In genomic region chr2:237673130-237673921, GRCh38 we compare ENCODE assay signal across 8 cellular contexts. TPM values are rescaled to one million over a fixed set of nuclear protein-coding genes. Genes with fewer than 3 reads are reported as not detected.
DNase-seq lines count a peak whose midpoint lies in the region; ATAC-seq and TF ChIP-seq lines count a peak whose summit lies in the region.

No MANE protein-coding gene starts in this region.

- H3K4me3 ChIP-seq in GM12864 (ENCODE audit: low read depth, low read length): peak overlapping the region; percentile 39
- H3K4me3 ChIP-seq in PC-3 (ENCODE audit: low read length): peak overlapping the region; percentile 71
- no peak overlapping the region for H3K4me3 ChIP-seq in fibroblast of lung (replicated peaks in 1 of 4; ENCODE audit: control extremely low read depth in 1 of 4, insufficient read depth in 1 of 4, low read depth in 3 of 4, low read length in 4 of 4)
- peak overlapping the region; percentile 38 for H3K4me3 ChIP-seq in neural progenitor cell

- H3F3A ChIP-seq in PC-3 (ENCODE audit: low read length, unreplicated experiment) (no peaks in the 10 kb centered on the region), neural progenitor cell (ENCODE audit: low read depth) (peaks cover 6% of the 10 kb centered on the region)

- peak; percentile 77 for TF ChIP-seq CTCF in GM12864 (IDR thresholded peaks at IDR 0.05; ENCODE audit: low read depth, low read length, missing control alignments)
- TF ChIP-seq CTCF in PC-3 (conservative IDR thresholded peaks at IDR 0.05; ENCODE audit: low read depth, low read length): peak; percentile 85
- peak; percentile 37 to 72 for TF ChIP-seq CTCF in fibroblast of lung (conservative IDR thresholded peaks at IDR 0.05 in 1 of 2, IDR thresholded peaks at IDR 0.05 in 1 of 2; ENCODE audit: low read depth in 1 of 2, low read length in 2 of 2)
- TF ChIP-seq CTCF in neural progenitor cell (IDR thresholded peaks at IDR 0.05): peak; percentile 77

- no TSS peak for BruUV-seq in PC-3 (replicated peaks; lab: Mats Ljungman, UMichigan)

- H3K4me2 ChIP-seq in PC-3 (ENCODE audit: low read length): peak overlapping the region; percentile 97
- H3K4me2 ChIP-seq in fibroblast of lung (ENCODE audit: extremely low read depth, insufficient read depth, low read length): no peak overlapping the region
- peak overlapping the region; percentile 78 for H3K4me2 ChIP-seq in neural progenitor cell

- ATAC-seq in PC-3 (peak; percentile 82), HG03457 (IDR thresholded peaks at IDR 0.05; ENCODE audit: unreplicated experiment) (no peak)

- H3K9ac ChIP-seq in PC-3 (ENCODE audit: low read length) (peak overlapping the region; percentile 49), fibroblast of lung (ENCODE audit: insufficient read depth, low read length) (peak overlapping the region; percentile 29), neural progenitor cell (no peak overlapping the region)

- no peak for DNase-seq in GM12864 (ENCODE audit: low read depth)
- DNase-seq in HuH-7 (ENCODE audit: low spot score): peak; percentile 45
- DNase-seq in PC-3: peak; percentile 77
- peak; percentile 84 for DNase-seq in activated T-cell treated with anti-CD3 and anti-CD28 coated beads, Interleukin-2, amount 50 U/mL, for 24 hours
- peak; percentile 70 to 79 for DNase-seq in fibroblast of lung (ENCODE audit: low read depth in 2 of 2)
- DNase-seq in neural progenitor cell (ENCODE audit: low spot score): peak; percentile 84
- peak in 38 of 49 donors; percentile 17 to 75 (median 52) for DNase-seq in substantia nigra (lab: John Stamatoyannopoulos, UW)

- H3K27ac ChIP-seq in PC-3 (ENCODE audit: low read length): no peak overlapping the region
- H3K27ac ChIP-seq in fibroblast of lung (ENCODE audit: insufficient read depth, low read length): peak overlapping the region; percentile 22
- no peak overlapping the region for H3K27ac ChIP-seq in neural progenitor cell
- H3K27ac ChIP-seq in substantia nigra (ENCODE audit: low read depth, low read length, poor library complexity, severe bottlenecking): peak overlapping the region; percentile 67

- H3K9me2 ChIP-seq in PC-3 (replicated peaks; ENCODE audit: low read length): no peaks in the 10 kb centered on the region

- H3K4me1 ChIP-seq in PC-3 (ENCODE audit: insufficient read depth, low read length) (peaks cover 22% of the 10 kb centered on the region), fibroblast of lung (ENCODE audit: control insufficient read depth, extremely low read depth, insufficient read depth, low read length) (peaks cover 28% of the 10 kb centered on the region), neural progenitor cell (peaks cover 19% of the 10 kb centered on the region)

- CTCF ChIA-PET in PC-3 (lab: Charles Lee): interaction anchor here (0.6 to 2.6 kb wide), 9 partner anchors 12 to 425 kb away, joined by 3 to 18 read pairs (median 4); no protein-coding TSS in a partner anchor

- no peaks in the 10 kb centered on the region for H3K9me3 ChIP-seq in PC-3 (ENCODE audit: low read length)
- H3K9me3 ChIP-seq in fibroblast of lung (ENCODE audit: control insufficient read depth, insufficient read depth, low read depth, low read length): no peaks in the 10 kb centered on the region
- no peaks in the 10 kb centered on the region for H3K9me3 ChIP-seq in neural progenitor cell (ENCODE audit: low read depth)

- H3K9me3 Mint-ChIP-seq in activated T-cell treated with anti-CD3 and anti-CD28 coated beads, Interleukin-2, amount 50 U/mL, for 24 hours: no peaks in the 10 kb centered on the region
- no peaks in the 10 kb centered on the region for H3K9me3 Mint-ChIP-seq in neural progenitor cell

- H3K27me3 Mint-ChIP-seq in activated T-cell treated with anti-CD3 and anti-CD28 coated beads, Interleukin-2, amount 50 U/mL, for 24 hours: no peaks in the 10 kb centered on the region
- H3K27me3 Mint-ChIP-seq in neural progenitor cell (ENCODE audit: insufficient read depth, low read depth): peaks cover 6% of the 10 kb centered on the region

- H3K79me2 ChIP-seq in PC-3 (ENCODE audit: low read length): no peaks in the 10 kb centered on the region
- no peaks in the 10 kb centered on the region for H3K79me2 ChIP-seq in fibroblast of lung (ENCODE audit: control insufficient read depth, insufficient read depth, low read length)
- no peaks in the 10 kb centered on the region for H3K79me2 ChIP-seq in neural progenitor cell (ENCODE audit: low read depth)

- peak overlapping the region; percentile 85 for H2AFZ ChIP-seq in PC-3 (ENCODE audit: low read length)
- no peak overlapping the region for H2AFZ ChIP-seq in fibroblast of lung (ENCODE audit: low read length)
- H2AFZ ChIP-seq in neural progenitor cell (replicated peaks): no peak overlapping the region

- intact Hi-C loops in PC-3 (cut with micrococcal nuclease): loop anchor here (1.0 kb wide), 4 partner anchors 14 to 101 kb away; no protein-coding TSS in a partner anchor

- POLR2A ChIA-PET in PC-3 (lab: Charles Lee; ENCODE audit: unreplicated experiment): interaction anchor here (0.5 to 0.6 kb wide), 3 partner anchors 72 to 327 kb away, joined by 3 to 4 read pairs (median 4); no protein-coding TSS in a partner anchor

- peak overlapping the region; percentile 96 for H3K27ac Mint-ChIP-seq in activated T-cell treated with anti-CD3 and anti-CD28 coated beads, Interleukin-2, amount 50 U/mL, for 24 hours
- peak overlapping the region; percentile 48 for H3K27ac Mint-ChIP-seq in neural progenitor cell

- no peaks in the 10 kb centered on the region for H3K36me3 Mint-ChIP-seq in activated T-cell treated with anti-CD3 and anti-CD28 coated beads, Interleukin-2, amount 50 U/mL, for 24 hours (ENCODE audit: low read depth)
- H3K36me3 Mint-ChIP-seq in neural progenitor cell: peaks cover 3% of the 10 kb centered on the region

- no peaks in the 10 kb centered on the region for H3K27me3 ChIP-seq in PC-3 (ENCODE audit: low read length)
- H3K27me3 ChIP-seq in fibroblast of lung (ENCODE audit: control insufficient read depth, insufficient read depth, low read length): no peaks in the 10 kb centered on the region
- no peaks in the 10 kb centered on the region for H3K27me3 ChIP-seq in neural progenitor cell

- H4K20me1 ChIP-seq in PC-3 (ENCODE audit: low read length) (no peaks in the 10 kb centered on the region), fibroblast of lung (ENCODE audit: control insufficient read depth, extremely low read depth, insufficient read depth, low read length) (no peaks in the 10 kb centered on the region), neural progenitor cell (ENCODE audit: low read depth) (peaks cover 2% of the 10 kb centered on the region)

- H3K4me3 Mint-ChIP-seq in activated T-cell treated with anti-CD3 and anti-CD28 coated beads, Interleukin-2, amount 50 U/mL, for 24 hours: peak overlapping the region; percentile 75
- H3K4me3 Mint-ChIP-seq in neural progenitor cell: peak overlapping the region; percentile 75

- peaks cover 52% of the 10 kb centered on the region for H3K4me1 Mint-ChIP-seq in activated T-cell treated with anti-CD3 and anti-CD28 coated beads, Interleukin-2, amount 50 U/mL, for 24 hours (ENCODE audit: low read depth)
- H3K4me1 Mint-ChIP-seq in neural progenitor cell: peaks cover 67% of the 10 kb centered on the region

- H3K36me3 ChIP-seq in PC-3 (ENCODE audit: low read depth, low read length): no peaks in the 10 kb centered on the region
- no peaks in the 10 kb centered on the region for H3K36me3 ChIP-seq in fibroblast of lung (ENCODE audit: control insufficient read depth, insufficient read depth, low read length)
- no peaks in the 10 kb centered on the region for H3K36me3 ChIP-seq in neural progenitor cell

RNA-seq across cellular contexts. Expression of gene LRRFIP1, which starts 45.9 kb away (rescaled TPM):
- total RNA-seq in PC-3 (2014; rRNA removed) (87.8 and 106 TPM in 2 replicates), fibroblast of lung (37.0 and 58.1 TPM in 2 replicates), neural progenitor cell (ENCODE audit: low replicate concordance) (18.9 and 40.7 TPM in 2 replicates)
- 85.9 and 113 TPM in 2 replicates for polyA plus RNA-seq in fibroblast of lung
- 74.2 and 102 TPM in 2 replicates for polyA plus RNA-seq in fibroblast of lung (2012)
- polyA minus RNA-seq in fibroblast of lung (ENCODE audit: low replicate concordance): 9.6 and 10.0 TPM in 2 replicates

Comparison
In these comparisons a context has a peak if more than half of its experiments do, and no peak if none do; other contexts are left out.
1. H3K4me3 ChIP-seq: peak in GM12864 (single experiment), PC-3 (single experiment) and neural progenitor cell (single experiment); none in fibroblast of lung (0 of 4).
2. H3K27ac ChIP-seq: peak in fibroblast of lung (single experiment) and substantia nigra (single experiment); none in PC-3 (single experiment) and neural progenitor cell (single experiment).
3. Peak in every context shown above with its lines, with median percentiles within 50 percentile points of each other: CTCF ChIP-seq.